8 cellular contexts compared by ENCODE assay signal in genomic region chr10:100913470-100913865, GRCh38.
DNase-seq lines count a peak whose midpoint lies in the region; ATAC-seq lines count a peak whose summit lies in the region.

No MANE protein-coding gene starts in this region.

- peak; percentile 20 for DNase-seq in CD1c-positive myeloid dendritic cell (ENCODE audit: extremely low spot score)
- no peak for DNase-seq in NT2/D1 (ENCODE audit: low read depth, low spot score)
- DNase-seq in effector memory CD8-positive, alpha-beta T cell, result no peak
- DNase-seq in germinal center (ENCODE audit: low spot score), result no peak
- DNase-seq in COLO829 (ENCODE audit: low spot score), result no peak
- DNase-seq in NCI-H2196 (lab: John Stamatoyannopoulos, UW; ENCODE audit: unreplicated experiment), result no peak
- no peak for DNase-seq in DMS79 treated with DMSO at 0.1 percent for 48 hours (lab: John Stamatoyannopoulos, UW)

- peak overlapping the region; percentile 63 for H3K9ac ChIP-seq in NT2/D1 (ENCODE audit: insufficient read length, low read depth)

- peaks cover 16 to 37% of the 10 kb centered on the region in 2 donors for H3K4me1 Mint-ChIP-seq in effector memory CD8-positive, alpha-beta T cell (ENCODE audit: low read depth in 2 of 2)

- H3K36me3 Mint-ChIP-seq in effector memory CD8-positive, alpha-beta T cell (ENCODE audit: insufficient read depth), result peaks cover 31% of the 10 kb centered on the region

- no peak overlapping the region for H2AFZ ChIP-seq in neuron (ENCODE audit: low read depth, low read length)

- H3K9me3 ChIP-seq in NT2/D1 (ENCODE audit: insufficient read depth, low read length) (no peaks in the 10 kb centered on the region), neuron (ENCODE audit: low read length) (no peaks in the 10 kb centered on the region)

- H3K4me3 ChIP-seq in NT2/D1 (ENCODE audit: insufficient read length, low read depth) (peak overlapping the region; percentile 97), neuron (ENCODE audit: low read length) (peak overlapping the region; percentile 76)

- H3K4me1 ChIP-seq in NT2/D1 (ENCODE audit: insufficient read depth, insufficient read length), result no peaks in the 10 kb centered on the region
- peaks cover 33% of the 10 kb centered on the region for H3K4me1 ChIP-seq in neuron (ENCODE audit: insufficient read depth, low read length)

- H3K27me3 ChIP-seq in NT2/D1 (ENCODE audit: insufficient read depth, insufficient read length), result no peaks in the 10 kb centered on the region
- no peaks in the 10 kb centered on the region for H3K27me3 ChIP-seq in neuron (ENCODE audit: insufficient read depth, low read length)

- no peaks in the 10 kb centered on the region for H3K9me3 Mint-ChIP-seq in effector memory CD8-positive, alpha-beta T cell

- ATAC-seq in effector memory CD8-positive, alpha-beta T cell (replicated peaks), result peak; percentile 12

- no peaks in the 10 kb centered on the region for H3K27me3 Mint-ChIP-seq in effector memory CD8-positive, alpha-beta T cell

- H3K36me3 ChIP-seq in NT2/D1 (ENCODE audit: insufficient read depth, insufficient read length, low read length) (peaks cover 21% of the 10 kb centered on the region), neuron (ENCODE audit: insufficient read depth, low read length) (peaks cover 32% of the 10 kb centered on the region)

- peak overlapping the region; percentile 94 to 98 for H3K27ac Mint-ChIP-seq in effector memory CD8-positive, alpha-beta T cell

- H3K4me3 Mint-ChIP-seq in effector memory CD8-positive, alpha-beta T cell, result peak overlapping the region; percentile 100
